ENCODE assay signal across 21 cellular contexts in the genomic region with DNA sequence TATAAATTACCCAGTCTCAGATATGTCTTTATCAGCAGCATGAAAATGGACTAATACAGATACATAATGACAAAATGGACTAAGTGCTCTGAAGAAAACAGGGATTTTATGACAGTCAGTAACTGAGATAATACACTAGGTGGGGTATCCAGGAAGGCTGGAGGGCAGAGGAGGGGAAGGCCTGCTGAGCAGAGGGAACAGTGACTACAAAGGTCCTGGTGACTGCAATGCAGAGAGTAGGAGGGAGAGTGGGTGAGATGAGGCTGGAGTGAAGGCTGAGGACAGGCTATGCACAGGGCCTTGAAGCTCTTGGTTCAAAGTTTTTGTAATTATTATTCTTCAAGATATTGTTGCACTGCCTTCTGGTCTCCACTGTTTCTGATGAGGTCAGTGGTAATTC. TPM values are rescaled to one million over a fixed set of nuclear protein-coding genes. Genes with fewer than 3 reads are reported as not detected.
DNase-seq lines count a peak whose midpoint lies in the region; ATAC-seq and TF ChIP-seq lines count a peak whose summit lies in the region.
"Had no signal": no experiment of that assay in that cellular context is flagged by ENCODE, and none has a peak within 500 bp of the region (broad histone marks: within the 10 kb centered on the region; RNA-seq: fewer than 3 reads in every experiment).

No MANE protein-coding gene starts in this region.

- TF ChIP-seq CTCF in HEK293 (tag by site-specific recombination; IDR thresholded peaks at IDR 0.05) (no peak), WTC11 (IDR thresholded peaks at IDR 0.05) (no peak), endodermal cell (conservative IDR thresholded peaks at IDR 0.05) (peak; percentile 36), transverse colon (IDR thresholded peaks at IDR 0.05) (no peak)

- H3K27me3 Mint-ChIP-seq in WTC11 (ENCODE audit: low read depth) (peaks cover 23% of the 10 kb centered on the region), endodermal cell (ENCODE audit: insufficient read depth) (peaks cover 27% of the 10 kb centered on the region)

- no peaks in the 10 kb centered on the region for H3K36me3 ChIP-seq in HEK293 (ENCODE audit: control insufficient read depth in 2 of 2, insufficient read depth in 1 of 2, low read length in 2 of 2)
- H3K36me3 ChIP-seq in endodermal cell (ENCODE audit: control insufficient read depth, insufficient read depth, low read length): no peaks in the 10 kb centered on the region
- H3K36me3 ChIP-seq in effector memory CD4-positive, alpha-beta T cell (ENCODE audit: control insufficient read depth, insufficient read depth, low read length): no peaks in the 10 kb centered on the region
- no peaks in the 10 kb centered on the region for H3K36me3 ChIP-seq in transverse colon
- H3K36me3 ChIP-seq: BE2C had no signal

- POLR2A ChIA-PET in HEK293 (lab: Yijun Ruan, JAX) (no interaction called here), WTC11 (lab: Charles Lee) (no interaction called here)

- H3K4me3 ChIP-seq in HEK293 (ENCODE audit: low read depth, low read length) (no peak overlapping the region), endodermal cell (ENCODE audit: low read length) (no peak overlapping the region), transverse colon (no peak overlapping the region)
- H3K4me3 ChIP-seq in effector memory CD4-positive, alpha-beta T cell (ENCODE audit: insufficient read depth, low read depth, low read length, poor library complexity, severe bottlenecking): no peak overlapping the region
- H3K4me3 ChIP-seq: GM12878 had no signal

- TF ChIP-seq EP300 in transverse colon (IDR thresholded peaks at IDR 0.05; ENCODE audit: low read depth): no peak

- H3K36me3 Mint-ChIP-seq in WTC11 (no peaks in the 10 kb centered on the region), endodermal cell (ENCODE audit: low read depth) (no peaks in the 10 kb centered on the region)
- H3K36me3 Mint-ChIP-seq: CD4-positive, CD25-positive, alpha-beta regulatory T cell; CD8-positive, alpha-beta memory T cell had no signal

- no peak for DNase-seq in WTC11 (ENCODE audit: low spot score)
- no peak for DNase-seq in endodermal cell
- DNase-seq in effector memory CD4-positive, alpha-beta T cell: no peak
- no peak for DNase-seq in SW 1271 (lab: John Stamatoyannopoulos, UW)
- no peak for DNase-seq in transverse colon
- DNase-seq: ACHN; BE2C; C1 segment of cervical spinal cord; CD4-positive, CD25-positive, alpha-beta regulatory T cell; CD8-positive, alpha-beta memory T cell; COR-L47; DMS 273 treated with DMSO at 0.1 percent for 48 hours; DMS53; DND-41; EL; HCEC 1CT; HFFc6 had no signal

- H3K27me3 ChIP-seq in endodermal cell (ENCODE audit: control insufficient read depth, insufficient read depth, low read length, poor library complexity, severe bottlenecking) (peaks cover 18% of the 10 kb centered on the region), transverse colon (peaks cover 41% of the 10 kb centered on the region)
- peaks cover 19% of the 10 kb centered on the region for H3K27me3 ChIP-seq in effector memory CD4-positive, alpha-beta T cell (replicated peaks; ENCODE audit: control insufficient read depth, insufficient read depth, low read length, poor library complexity, severe bottlenecking)
- H3K27me3 ChIP-seq: BE2C had no signal

- H3K27ac Mint-ChIP-seq in WTC11 (no peak overlapping the region), endodermal cell (no peak overlapping the region)
- H3K27ac Mint-ChIP-seq: CD4-positive, CD25-positive, alpha-beta regulatory T cell; CD8-positive, alpha-beta memory T cell; HFFc6 had no signal

- CTCF ChIA-PET in HEK293 (lab: Yijun Ruan, JAX): no interaction called here
- CTCF ChIA-PET in WTC11 (lab: Charles Lee): no interaction called here

- H3K9ac ChIP-seq in endodermal cell (ENCODE audit: extremely low read depth, low read length, poor library complexity, severe bottlenecking): no peak overlapping the region

- intact Hi-C loops in transverse colon (cut with DNase I; ENCODE audit: low total_unique reads): no loop called here

- H3K4me1 ChIP-seq in HEK293 (ENCODE audit: control insufficient read depth, insufficient read depth, low read length) (no peaks in the 10 kb centered on the region), endodermal cell (ENCODE audit: control insufficient read depth, insufficient read depth, low read length) (no peaks in the 10 kb centered on the region), transverse colon (peaks cover 0 to 9% (median 8%) of the 10 kb centered on the region in 4 donors)
- peaks cover 5% of the 10 kb centered on the region for H3K4me1 ChIP-seq in effector memory CD4-positive, alpha-beta T cell (ENCODE audit: control insufficient read depth, insufficient read depth, low read length, poor library complexity, severe bottlenecking)
- H3K4me1 ChIP-seq: BE2C had no signal

- in situ Hi-C loops in transverse colon (cut with MboI; ENCODE audit: low pct_ligation_motif_present in 1 of 4, low pct_unique_long_range_greater_than_20kb in 1 of 4, low sequenced_read_pairs in 3 of 4): no loop called here

- H3K27ac ChIP-seq in HEK293 (ENCODE audit: extremely low read depth, low read depth, low read length): no peak overlapping the region
- H3K27ac ChIP-seq in endodermal cell (ENCODE audit: low read depth, low read length): no peak overlapping the region
- no peak overlapping the region for H3K27ac ChIP-seq in effector memory CD4-positive, alpha-beta T cell (ENCODE audit: insufficient read depth, low read length, poor library complexity, severe bottlenecking)
- H3K27ac ChIP-seq in transverse colon: no peak overlapping the region

- H3K9me3 Mint-ChIP-seq in WTC11 (no peaks in the 10 kb centered on the region), endodermal cell (no peaks in the 10 kb centered on the region)
- H3K9me3 Mint-ChIP-seq: HFFc6 had no signal

- H3K4me3 Mint-ChIP-seq in WTC11 (no peak overlapping the region), endodermal cell (no peak overlapping the region)
- H3K4me3 Mint-ChIP-seq: CD4-positive, CD25-positive, alpha-beta regulatory T cell; CD8-positive, alpha-beta memory T cell; HFFc6 had no signal

- ATAC-seq in WTC11: peak; percentile 43; the same call in 1 of the 2 replicates
- ATAC-seq: GM12878 had no signal

- TF ChIP-seq POLR2A in transverse colon (IDR thresholded peaks at IDR 0.05): no peak

- H3K9me3 ChIP-seq in HEK293 (ENCODE audit: control insufficient read depth, insufficient read depth, low read depth, low read length) (no peaks in the 10 kb centered on the region), endodermal cell (ENCODE audit: control insufficient read depth, low read length) (no peaks in the 10 kb centered on the region), transverse colon (no peaks in the 10 kb centered on the region)
- H3K9me3 ChIP-seq in effector memory CD4-positive, alpha-beta T cell (ENCODE audit: control insufficient read depth, low read length): no peaks in the 10 kb centered on the region
- H3K9me3 ChIP-seq: BE2C had no signal

- H3K4me1 Mint-ChIP-seq in WTC11 (no peaks in the 10 kb centered on the region), endodermal cell (no peaks in the 10 kb centered on the region)

TF ChIP-seq in HEK293, 187 proteins besides CTCF, POLR2A, EP300 and RAD21:
- TF ChIP-seq ZNF350 (tag by site-specific recombination; IDR thresholded peaks at IDR 0.05): no peak
- TF ChIP-seq ZFHX2 (tag by site-specific recombination; conservative IDR thresholded peaks at IDR 0.05): peak; percentile 68
- TF ChIP-seq EGR2 (tag by site-specific recombination; IDR thresholded peaks at IDR 0.05; ENCODE audit: low read depth): peak; percentile 63; the same call in 1 of the 2 replicates
- TF ChIP-seq ZNF248 (tag by site-specific recombination; IDR thresholded peaks at IDR 0.05): no peak
- TF ChIP-seq GLIS1 (tag by site-specific recombination; IDR thresholded peaks at IDR 0.05): peak; percentile 46; the same call in 1 of the 2 replicates
- TF ChIP-seq ZNF747 (tag by site-specific recombination; IDR thresholded peaks at IDR 0.05): no peak
- TF ChIP-seq HOXD13 (CRISPR knock-in tag; IDR thresholded peaks at IDR 0.05; ENCODE audit: borderline replicate concordance): no peak
- no peak for TF ChIP-seq ZNF473 (tag by site-specific recombination; IDR thresholded peaks at IDR 0.05)
- TF ChIP-seq ZNF16 (tag by site-specific recombination; IDR thresholded peaks at IDR 0.05; ENCODE audit: low read depth): no peak

TF ChIP-seq in WTC11, 78 proteins besides CTCF, POLR2A, EP300 and RAD21 (continues in another document):
- TF ChIP-seq GRHL2 (CRISPR knock-in tag; IDR thresholded peaks at IDR 0.05; ENCODE audit: insufficient replicate concordance, severe bottlenecking): no peak
- TF ChIP-seq, protein P1, sequence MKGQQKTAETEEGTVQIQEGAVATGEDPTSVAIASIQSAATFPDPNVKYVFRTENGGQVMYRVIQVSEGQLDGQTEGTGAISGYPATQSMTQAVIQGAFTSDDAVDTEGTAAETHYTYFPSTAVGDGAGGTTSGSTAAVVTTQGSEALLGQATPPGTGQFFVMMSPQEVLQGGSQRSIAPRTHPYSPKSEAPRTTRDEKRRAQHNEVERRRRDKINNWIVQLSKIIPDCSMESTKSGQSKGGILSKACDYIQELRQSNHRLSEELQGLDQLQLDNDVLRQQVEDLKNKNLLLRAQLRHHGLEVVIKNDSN (CRISPR knock-in tag; IDR thresholded peaks at IDR 0.05): no peak
- TF ChIP-seq ZNF232 (CRISPR knock-in tag; IDR thresholded peaks at IDR 0.05): no peak
- TF ChIP-seq, protein P2, sequence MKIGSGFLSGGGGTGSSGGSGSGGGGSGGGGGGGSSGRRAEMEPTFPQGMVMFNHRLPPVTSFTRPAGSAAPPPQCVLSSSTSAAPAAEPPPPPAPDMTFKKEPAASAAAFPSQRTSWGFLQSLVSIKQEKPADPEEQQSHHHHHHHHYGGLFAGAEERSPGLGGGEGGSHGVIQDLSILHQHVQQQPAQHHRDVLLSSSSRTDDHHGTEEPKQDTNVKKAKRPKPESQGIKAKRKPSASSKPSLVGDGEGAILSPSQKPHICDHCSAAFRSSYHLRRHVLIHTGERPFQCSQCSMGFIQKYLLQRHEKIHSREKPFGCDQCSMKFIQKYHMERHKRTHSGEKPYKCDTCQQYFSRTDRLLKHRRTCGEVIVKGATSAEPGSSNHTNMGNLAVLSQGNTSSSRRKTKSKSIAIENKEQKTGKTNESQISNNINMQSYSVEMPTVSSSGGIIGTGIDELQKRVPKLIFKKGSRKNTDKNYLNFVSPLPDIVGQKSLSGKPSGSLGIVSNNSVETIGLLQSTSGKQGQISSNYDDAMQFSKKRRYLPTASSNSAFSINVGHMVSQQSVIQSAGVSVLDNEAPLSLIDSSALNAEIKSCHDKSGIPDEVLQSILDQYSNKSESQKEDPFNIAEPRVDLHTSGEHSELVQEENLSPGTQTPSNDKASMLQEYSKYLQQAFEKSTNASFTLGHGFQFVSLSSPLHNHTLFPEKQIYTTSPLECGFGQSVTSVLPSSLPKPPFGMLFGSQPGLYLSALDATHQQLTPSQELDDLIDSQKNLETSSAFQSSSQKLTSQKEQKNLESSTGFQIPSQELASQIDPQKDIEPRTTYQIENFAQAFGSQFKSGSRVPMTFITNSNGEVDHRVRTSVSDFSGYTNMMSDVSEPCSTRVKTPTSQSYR (CRISPR knock-in tag; IDR thresholded peaks at IDR 0.05): no peak
- TF ChIP-seq ZNF121 (CRISPR knock-in tag; IDR thresholded peaks at IDR 0.05): no peak
- no peak for TF ChIP-seq TCF7 (CRISPR knock-in tag; IDR thresholded peaks at IDR 0.05; ENCODE audit: low read depth)

RNA-seq across cellular contexts. Expression of a gene that starts 4.9 kb away (rescaled TPM):
- total RNA-seq in WTC11 (2021) (0.16 TPM in 1 of 3 replicates, not detected in the others), endodermal cell (under 1 TPM in 1 of 2 donors, not detected in 1; 0.42 TPM), transverse colon (not detected)
- 0.18 TPM for polyA plus RNA-seq in endodermal cell (2013, experiment 1 of 2)
- 0.17 TPM for polyA plus RNA-seq in endodermal cell (2013, experiment 2 of 2)
- total RNA-seq: CD4-positive, CD25-positive, alpha-beta regulatory T cell; CD8-positive, alpha-beta memory T cell; G401; GM12878; H4; HFFc6 had no signal
- polyA plus RNA-seq: CD4-positive, CD25-positive, alpha-beta regulatory T cell; CD8-positive, alpha-beta memory T cell had no signal
